Comparison of ENCODE assay signal across 16 cellular contexts in genomic region chr2:69017080-69017479, GRCh38. TPM values are rescaled to one million over a fixed set of nuclear protein-coding genes. Genes with fewer than 3 reads are reported as not detected.
DNase-seq lines count a peak whose midpoint lies in the region; ATAC-seq, FAIRE-seq and TF ChIP-seq lines count a peak whose summit lies in the region.
"Had no signal": no experiment of that assay in that cellular context is flagged by ENCODE, and none has a peak within 500 bp of the region (broad histone marks: within the 10 kb centered on the region; RNA-seq: fewer than 3 reads in every experiment).

No MANE protein-coding gene starts in this region.

- TF ChIP-seq CTCF in osteocyte (IDR thresholded peaks at IDR 0.05), result no peak

- ATAC-seq in GM19351 (IDR thresholded peaks at IDR 0.05; ENCODE audit: unreplicated experiment), result no peak

- no peaks in the 10 kb centered on the region for H3K9me3 Mint-ChIP-seq in osteocyte (ENCODE audit: unreplicated experiment)
- H3K9me3 Mint-ChIP-seq: memory B cell had no signal

- peak; percentile 71 for DNase-seq in AG20443 (ENCODE audit: low spot score)
- peak; percentile 52 for DNase-seq in NCI-H2227 treated with DMSO at 0.1 percent for 48 hours (lab: John Stamatoyannopoulos, UW)
- DNase-seq in fibroblast of gingiva (ENCODE audit: low read depth), result peak; percentile 76
- DNase-seq in osteocyte (ENCODE audit: extremely low spot score, unreplicated experiment), result no peak
- DNase-seq in RCC 7860 (ENCODE audit: low spot score), result no peak
- no peak for DNase-seq in activated CD4-positive, CD25-positive, alpha-beta regulatory T cell treated with anti-CD3 and anti-CD28 coated beads, Interleukin-2, amount 50 U/mL, for 72 hours
- DNase-seq in GM19239 (ENCODE audit: insufficient read length, low spot score), result no peak
- DNase-seq: activated CD4-positive, alpha-beta T cell treated with anti-CD3 and anti-CD28 coated beads, Interleukin-2, amount 50 U/mL, for 4 hours; activated gamma-delta T cell treated with Interleukin-2 at 50 U/mL for 16 hours; heart left ventricle; NCI-H1436; right cardiac atrium; SW 1271 had no signal

- H3K27me3 Mint-ChIP-seq in osteocyte (ENCODE audit: unreplicated experiment), result no peaks in the 10 kb centered on the region

- no peak overlapping the region for H3K4me3 Mint-ChIP-seq in osteocyte (ENCODE audit: unreplicated experiment)
- H3K4me3 Mint-ChIP-seq: memory B cell had no signal

- H3K27ac Mint-ChIP-seq in osteocyte (ENCODE audit: unreplicated experiment), result peak overlapping the region; percentile 50
- H3K27ac Mint-ChIP-seq: memory B cell had no signal

- H3K36me3 Mint-ChIP-seq in osteocyte (ENCODE audit: unreplicated experiment), result peaks cover 3% of the 10 kb centered on the region

- H3K4me1 Mint-ChIP-seq in osteocyte (ENCODE audit: unreplicated experiment), result peaks cover 44% of the 10 kb centered on the region

- no peak for FAIRE-seq in RCC 7860 (lab: Jason Lieb, UNC)
- FAIRE-seq in GM19239 (lab: Jason Lieb, UNC), result no peak

RNA-seq across cellular contexts. Expression of gene ANTXR1, which starts 4.1 kb away (rescaled TPM):
- total RNA-seq in osteocyte, result 144 and 149 TPM in 2 replicates

RNA-seq across cellular contexts. Expression of gene GKN1, which starts 42.6 kb away (rescaled TPM):
- not detected in 2 replicates for total RNA-seq in osteocyte
- total RNA-seq: dermis microvascular lymphatic vessel endothelial cell, heart left ventricle, right cardiac atrium had no signal

Comparison
In these comparisons a context has a peak if more than half of its experiments do, and no peak if none do; other contexts are left out.
1. DNase-seq: peak in AG20443 (single experiment), NCI-H2227 treated with DMSO at 0.1 percent for 48 hours (single experiment) and fibroblast of gingiva (single experiment); none in osteocyte (single experiment), RCC 7860 (single experiment), activated CD4-positive, CD25-positive, alpha-beta regulatory T cell treated with anti-CD3 and anti-CD28 coated beads, Interleukin-2, amount 50 U/mL, for 72 hours (single experiment) and GM19239 (single experiment).